Comparison of ENCODE assay signal across 20 cellular contexts in genomic region chr15:68632101-68632500, GRCh38. TPM values are rescaled to one million over a fixed set of nuclear protein-coding genes. Genes with fewer than 3 reads are reported as not detected.
DNase-seq lines count a peak whose midpoint lies in the region; ATAC-seq and TF ChIP-seq lines count a peak whose summit lies in the region.
"Had no signal": no experiment of that assay in that cellular context is flagged by ENCODE, and none has a peak within 500 bp of the region (broad histone marks: within the 10 kb centered on the region; RNA-seq: fewer than 3 reads in every experiment).

No MANE protein-coding gene starts in this region.

- H3K9me3 ChIP-seq in BLaER1 (no peaks in the 10 kb centered on the region), IMR-90 (ENCODE audit: control insufficient read depth, insufficient read depth, low read length) (no peaks in the 10 kb centered on the region), uterus (no peaks in the 10 kb centered on the region), right lobe of liver (no peaks in the 10 kb centered on the region), vagina (no peaks in the 10 kb centered on the region)
- H3K9me3 ChIP-seq: A549, Caco-2, SJSA1 had no signal

- no peak overlapping the region for H2AK9ac ChIP-seq in IMR-90 (replicated peaks; ENCODE audit: low read depth, low read length, poor library complexity)

- peaks cover 100% of the 10 kb centered on the region for H3K4me1 ChIP-seq in BLaER1
- H3K4me1 ChIP-seq in IMR-90 (ENCODE audit: control insufficient read depth, insufficient read depth, low read length): peaks cover 22% of the 10 kb centered on the region
- peaks cover 12% of the 10 kb centered on the region in 2 donors for H3K4me1 ChIP-seq in uterus
- no peaks in the 10 kb centered on the region for H3K4me1 ChIP-seq in right lobe of liver
- H3K4me1 ChIP-seq in vagina: peaks cover 33% of the 10 kb centered on the region
- H3K4me1 ChIP-seq: A549, Caco-2, SJSA1 had no signal

- no TSS peak for BruUV-seq in IMR-90 (replicated peaks; lab: Mats Ljungman, UMichigan)

- H3K9me1 ChIP-seq in IMR-90 (ENCODE audit: insufficient read depth, low read length): peaks cover 22% of the 10 kb centered on the region

- H4K20me1 ChIP-seq in BLaER1: no peaks in the 10 kb centered on the region
- H4K20me1 ChIP-seq in IMR-90 (ENCODE audit: insufficient read depth, low read length): no peaks in the 10 kb centered on the region

- no peak overlapping the region for H2BK120ac ChIP-seq in IMR-90 (ENCODE audit: low read depth, low read length)

- TF ChIP-seq POLR2A in IMR-90 (IDR thresholded peaks at IDR 0.05; ENCODE audit: low read depth, low read length) (no peak), uterus (IDR thresholded peaks at IDR 0.05) (no peak), right lobe of liver (IDR thresholded peaks at IDR 0.05) (no peak), vagina (IDR thresholded peaks at IDR 0.05) (no peak)

- peak overlapping the region; percentile 93 for H3K4me2 ChIP-seq in BLaER1
- no peak overlapping the region for H3K4me2 ChIP-seq in IMR-90 (ENCODE audit: low read depth, low read length)
- H3K4me2 ChIP-seq: A549 had no signal

- intact Hi-C loops in IMR-90 (cut with micrococcal nuclease) (no loop called here), activated B cell treated with CpG ODN at 0.5 μM for 24 hours (cut with micrococcal nuclease) (loop anchor here (5.0 kb wide), 1 partner anchor 40 kb away; no protein-coding TSS in a partner anchor), uterus (cut with DNase I; ENCODE audit: low total_unique reads) (no loop called here), right lobe of liver (cut with DNase I) (no loop called here), vagina (cut with DNase I) (no loop called here)

- H3K4me3 ChIP-seq in BLaER1 (no peak overlapping the region), IMR-90 (ENCODE audit: insufficient read depth, low read depth, low read length) (no peak overlapping the region), uterus (no peak overlapping the region), right lobe of liver (no peak overlapping the region), vagina (no peak overlapping the region)
- H3K4me3 ChIP-seq: A549, GM12878, SJSA1 had no signal

- H3K23ac ChIP-seq in IMR-90 (ENCODE audit: low read depth, low read length): no peak overlapping the region

- no peak overlapping the region for H2AFZ ChIP-seq in IMR-90 (replicated peaks; ENCODE audit: low read length, poor library complexity)

- H3K9ac ChIP-seq in BLaER1 (no peak overlapping the region), IMR-90 (ENCODE audit: low read depth, low read length) (no peak overlapping the region)

- TF ChIP-seq RAD21 in IMR-90 (IDR thresholded peaks at IDR 0.05; ENCODE audit: low read length): no peak

- CTCF ChIA-PET in IMR-90 (lab: Yijun Ruan, JAX): no interaction called here
- CTCF ChIA-PET in activated B cell treated with CpG ODN at 0.5 μM for 24 hours (lab: Charles Lee): interaction anchor here (0.8 to 2.2 kb wide), 5 partner anchors 19 to 82 kb away, joined by 3 to 9 read pairs (median 6); no protein-coding TSS in a partner anchor

- no peak overlapping the region for H3K4ac ChIP-seq in IMR-90 (ENCODE audit: low read depth, low read length)

- H3K14ac ChIP-seq in IMR-90 (replicated peaks; ENCODE audit: low read depth, low read length): no peak overlapping the region

- POLR2A ChIA-PET in IMR-90 (lab: Charles Lee; ENCODE audit: unreplicated experiment) (no interaction called here), activated B cell treated with CpG ODN at 0.5 μM for 24 hours (lab: Charles Lee) (interaction anchor here (1.2 to 2.6 kb wide), 3 partner anchors 52 to 73 kb away, joined by 3 to 8 read pairs (median 4); no protein-coding TSS in a partner anchor)

- 86% methylated on average over 4 of the region's 9 CpGs; no CpG with 5 or more reads in 1 of the 2 experiments for WGBS in IMR-90 (ENCODE audit: extremely low coverage in 2 of 2, insufficient read length in 1 of 2), 2 experiments
- 42% methylated on average over 5 of the region's 9 CpGs for WGBS in right lobe of liver (ENCODE audit: insufficient coverage, low coverage, low lambda C conversion rate, missing lambda C conversion rate)

- H2AK5ac ChIP-seq in IMR-90 (ENCODE audit: low read depth, low read length): peak overlapping the region; percentile 2; the same call in 1 of the 2 replicates

- peaks cover 26 to 76% of the 10 kb centered on the region in 2 experiments for H3K79me1 ChIP-seq in IMR-90 (ENCODE audit: low read depth in 1 of 2, low read length in 2 of 2)

- in situ Hi-C loops in IMR-90 (cut with MboI; ENCODE audit: low sequenced_read_pairs): no loop called here

- H3K18ac ChIP-seq in IMR-90 (ENCODE audit: low read depth, low read length): no peak overlapping the region

- H3K36me3 Mint-ChIP-seq in activated B cell treated with CpG ODN at 0.5 μM for 24 hours (ENCODE audit: low read depth) (no peaks in the 10 kb centered on the region), naive B cell (peaks cover 0 to 2% of the 10 kb centered on the region in 2 donors)
- H3K36me3 Mint-ChIP-seq: CD4-positive, alpha-beta memory T cell had no signal

- peak overlapping the region; percentile 11 for H3K4me3 Mint-ChIP-seq in activated B cell treated with CpG ODN at 0.5 μM for 24 hours
- H3K4me3 Mint-ChIP-seq in naive B cell: peak overlapping the region; percentile 31 to 92 (median 82)
- H3K4me3 Mint-ChIP-seq: CD4-positive, alpha-beta memory T cell had no signal

- H3K27me3 ChIP-seq in BLaER1 (no peaks in the 10 kb centered on the region), IMR-90 (ENCODE audit: control insufficient read depth, insufficient read depth, low read length) (no peaks in the 10 kb centered on the region), uterus (no peaks in the 10 kb centered on the region), right lobe of liver (no peaks in the 10 kb centered on the region), vagina (no peaks in the 10 kb centered on the region)
- H3K27me3 ChIP-seq: SJSA1 had no signal

- ATAC-seq in IMR-90 (ENCODE audit: low read depth): no peak
- peak; percentile 4 for ATAC-seq in activated B cell treated with CpG ODN at 0.5 μM for 24 hours (ENCODE audit: low read depth)
- ATAC-seq in naive B cell (ENCODE audit: low read depth in 2 of 2): no peak
- no peak for ATAC-seq in right lobe of liver

- H3K4me1 Mint-ChIP-seq in activated B cell treated with CpG ODN at 0.5 μM for 24 hours (peaks cover 97% of the 10 kb centered on the region), naive B cell (peaks cover 82 to 98% (median 94%) of the 10 kb centered on the region in 3 donors)
- H3K4me1 Mint-ChIP-seq: CD4-positive, alpha-beta memory T cell had no signal

- H3K27ac ChIP-seq in BLaER1 (peak overlapping the region; percentile 76), IMR-90 (ENCODE audit: insufficient read depth, low read length) (no peak overlapping the region), uterus (no peak overlapping the region), right lobe of liver (no peak overlapping the region), vagina (no peak overlapping the region)
- H3K27ac ChIP-seq: A549, HL-60, SJSA1 had no signal

- H3K9me3 Mint-ChIP-seq in activated B cell treated with CpG ODN at 0.5 μM for 24 hours: no peaks in the 10 kb centered on the region
- no peaks in the 10 kb centered on the region for H3K9me3 Mint-ChIP-seq in naive B cell
- H3K9me3 Mint-ChIP-seq: CD4-positive, alpha-beta memory T cell had no signal

- no peaks in the 10 kb centered on the region for H3K27me3 Mint-ChIP-seq in activated B cell treated with CpG ODN at 0.5 μM for 24 hours
- no peaks in the 10 kb centered on the region for H3K27me3 Mint-ChIP-seq in naive B cell

- no peak overlapping the region for H4K5ac ChIP-seq in IMR-90 (ENCODE audit: low read depth, low read length)

- dilution Hi-C loops in IMR-90 (cut with HindIII; ENCODE audit: low sequenced_read_pairs, unreplicated experiment): no loop called here

- no peak overlapping the region for H3K56ac ChIP-seq in IMR-90 (ENCODE audit: extremely low read depth, insufficient read depth, low read length)

- H3K36me3 ChIP-seq in BLaER1: no peaks in the 10 kb centered on the region
- no peaks in the 10 kb centered on the region for H3K36me3 ChIP-seq in IMR-90 (ENCODE audit: control insufficient read depth, insufficient read depth, low read length)
- no peaks in the 10 kb centered on the region for H3K36me3 ChIP-seq in uterus
- no peaks in the 10 kb centered on the region for H3K36me3 ChIP-seq in right lobe of liver
- H3K36me3 ChIP-seq in vagina: no peaks in the 10 kb centered on the region
- H3K36me3 ChIP-seq: SJSA1 had no signal

- no peak overlapping the region for H2BK20ac ChIP-seq in IMR-90 (ENCODE audit: low read depth, low read length)

- TF ChIP-seq CTCF in IMR-90 (conservative IDR thresholded peaks at IDR 0.05; ENCODE audit: low read depth, low read length): no peak
- TF ChIP-seq CTCF in activated B cell treated with CpG ODN at 0.5 μM for 24 hours (IDR thresholded peaks at IDR 0.05): no peak
- no peak for TF ChIP-seq CTCF in uterus (IDR thresholded peaks at IDR 0.05)
- no peak for TF ChIP-seq CTCF in right lobe of liver (IDR thresholded peaks at IDR 0.05)
- no peak for TF ChIP-seq CTCF in vagina (IDR thresholded peaks at IDR 0.05)

- H4K91ac ChIP-seq in IMR-90 (ENCODE audit: insufficient read depth, low read depth, low read length): no peak overlapping the region

- H2BK15ac ChIP-seq in IMR-90 (ENCODE audit: low read depth, low read length): no peak overlapping the region

- H3K27ac Mint-ChIP-seq in activated B cell treated with CpG ODN at 0.5 μM for 24 hours (peak overlapping the region; percentile 77), naive B cell (peak overlapping the region; percentile 91 to 99 (median 98))
- H3K27ac Mint-ChIP-seq: CD4-positive, alpha-beta memory T cell had no signal

- DNase-seq in IMR-90: no peak
- DNase-seq in activated B cell treated with CpG ODN at 0.5 μM for 24 hours: no peak
- DNase-seq in naive B cell: no peak
- no peak for DNase-seq in uterus
- DNase-seq in inferior parietal cortex (ENCODE audit: extremely low spot score): no peak
- no peak for DNase-seq in right lobe of liver
- DNase-seq in vagina (ENCODE audit: extremely low spot score in 2 of 2): no peak
- DNase-seq: Caco-2; CD4-positive, alpha-beta memory T cell; DMS 273 treated with DMSO at 0.1 percent for 48 hours; DMS79 treated with DMSO at 0.1 percent for 48 hours; KG1; NCI-H226; OCI-M1 had no signal

- H4K8ac ChIP-seq in IMR-90 (ENCODE audit: low read depth in 2 of 2, low read length in 2 of 2): no peak overlapping the region

- no peak overlapping the region for H2BK5ac ChIP-seq in IMR-90 (ENCODE audit: low read depth, low read length, poor library complexity, severe bottlenecking)

TF ChIP-seq in IMR-90, 13 proteins besides CTCF, POLR2A, EP300 and RAD21 (continues in another document):
- TF ChIP-seq BHLHE40 (IDR thresholded peaks at IDR 0.05; ENCODE audit: low read depth, low read length): no peak

RNA-seq across cellular contexts. Expression of gene CORO2B, which starts 53.3 kb away (rescaled TPM):
- 9.3 and 9.7 TPM in 2 replicates for total RNA-seq in IMR-90 (2012; rRNA removed)
- polyA plus RNA-seq in IMR-90 (2012; rRNA removed): 39.3 and 43.2 TPM in 2 replicates
- 29.1 and 32.4 TPM in 2 replicates for polyA plus RNA-seq in IMR-90 (2012; cell fraction: cytosol; rRNA removed)
- 24.4 and 27.5 TPM in 2 replicates for polyA plus RNA-seq in IMR-90 (2012; cell fraction: nucleus; rRNA removed; ENCODE audit: low replicate concordance)
- 0.64 and 1.0 TPM in 2 replicates for total RNA-seq in activated B cell treated with CpG ODN at 0.5 μM for 24 hours
- polyA plus RNA-seq in naive B cell (ENCODE audit: low read depth in 6 of 6): 10 to 100 TPM in 1 of 6 donors, 1 to 10 TPM in 5; 3.4 to 11.3 (median 4.8) TPM
- 10 to 100 TPM in 1 of 4 donors, 1 to 10 TPM in 3; 1.3 to 18.2 (median 7.0) TPM for total RNA-seq in uterus
- total RNA-seq in right lobe of liver: under 1 TPM; 0.18 to 0.68 (median 0.41) TPM
- 4.7 TPM for total RNA-seq in vagina
- total RNA-seq: CD4-positive, alpha-beta memory T cell; HT-29; SJSA1 had no signal
- polyA plus RNA-seq: CD4-positive, alpha-beta memory T cell had no signal
